ENCODE assay signal across 30 cellular contexts in the genomic region with DNA sequence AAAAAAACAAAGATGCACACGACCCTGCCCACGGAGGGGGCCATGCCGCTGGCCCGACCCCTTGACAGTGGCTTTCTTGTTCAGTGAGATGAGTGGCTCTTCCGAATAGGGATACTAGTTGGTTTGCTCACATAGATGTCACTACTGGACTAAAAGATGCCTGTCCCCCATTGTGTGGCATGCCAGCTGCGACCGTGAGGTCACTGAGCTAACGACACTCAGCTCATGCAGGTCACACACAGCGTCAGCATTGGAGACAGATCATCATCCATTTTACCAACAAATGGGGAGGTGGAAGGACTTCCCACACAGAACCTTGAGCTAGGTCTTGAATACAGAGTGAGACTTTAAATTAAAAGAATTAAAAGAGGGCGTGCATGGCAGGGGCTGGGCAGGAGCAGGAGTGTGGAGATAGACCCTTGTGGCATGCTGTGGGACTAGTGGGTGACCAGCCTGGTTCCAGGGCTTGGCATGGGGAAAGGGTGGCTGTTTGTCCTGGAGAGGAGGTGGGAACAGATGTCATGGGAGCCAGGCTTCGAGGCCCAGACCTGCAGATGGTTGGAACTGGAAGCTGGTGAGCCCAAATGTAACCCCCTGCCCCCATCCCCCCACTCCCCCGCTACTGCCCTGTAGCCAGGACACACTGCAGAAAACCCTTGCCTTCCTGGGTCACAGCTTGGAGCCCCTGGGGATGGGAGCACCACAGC. TPM values are rescaled to one million over a fixed set of nuclear protein-coding genes. Genes with fewer than 3 reads are reported as not detected.
DNase-seq lines count a peak whose midpoint lies in the region; ATAC-seq and TF ChIP-seq lines count a peak whose summit lies in the region.
"Had no signal": no experiment of that assay in that cellular context is flagged by ENCODE, and none has a peak within 500 bp of the region (broad histone marks: within the 10 kb centered on the region; RNA-seq: fewer than 3 reads in every experiment).

No MANE protein-coding gene starts in this region.

- H3K4me3 ChIP-seq in gastroesophageal sphincter (no peak overlapping the region), stomach smooth muscle (ENCODE audit: low read length in 2 of 2) (peak overlapping the region in 1 of 2 donors; percentile 3)
- H3K4me3 ChIP-seq: gastrocnemius medialis, GM23248, psoas muscle, SJCRH30 had no signal

- peak overlapping the region in 1 of 2 donors; percentile 58 for H3K9ac ChIP-seq in stomach smooth muscle (ENCODE audit: low read length in 2 of 2)
- H3K9ac ChIP-seq: GM23248 had no signal

- no peak for TF ChIP-seq CTCF in gastroesophageal sphincter (IDR thresholded peaks at IDR 0.05)

- no peaks in the 10 kb centered on the region for H3K36me3 ChIP-seq in gastroesophageal sphincter
- H3K36me3 ChIP-seq in stomach smooth muscle (ENCODE audit: control insufficient read depth in 2 of 2, insufficient read depth in 2 of 2, low read length in 2 of 2) = no peaks in the 10 kb centered on the region
- H3K36me3 ChIP-seq: gastrocnemius medialis, neutrophil, SJCRH30 had no signal

- H3K4me3 Mint-ChIP-seq in natural killer cell treated with Interleukin-12 subunit alpha and Interleukin-12 subunit beta and Interleukin-15 and Interleukin-18, amount 100 ng/mL, for 72 hours = peak overlapping the region; percentile 75
- H3K4me3 Mint-ChIP-seq: activated CD8-positive, alpha-beta T cell treated with anti-CD3 and anti-CD28 coated beads, Interleukin-2, amount 10 ng/mL, durations not matched to agents 7 days and 5 days; activated naive CD8-positive, alpha-beta T cell treated with anti-CD3 and anti-CD28 coated beads, Interleukin-2, amount 10 ng/mL, durations not matched to agents 7 days and 5 days; CD14-positive monocyte; dendritic cell treated with granulocyte-macrophage colony-stimulating factor and Interleukin-4, amounts not matched to agents 40 ng/mL and 50 ng/mL, for 4 days; IgD-negative memory B cell had no signal

- H3K27ac ChIP-seq in gastroesophageal sphincter (peak overlapping the region in 3 of 4 donors; percentile 43 to 73 (median 68)), stomach smooth muscle (ENCODE audit: low read length) (peak overlapping the region; percentile 96)
- H3K27ac ChIP-seq: gastrocnemius medialis, GM23248, neutrophil, psoas muscle, SJCRH30 had no signal

- peaks cover 0 to 42% (median 5%) of the 10 kb centered on the region in 3 donors for H3K4me1 ChIP-seq in gastroesophageal sphincter
- peaks cover 60% of the 10 kb centered on the region for H3K4me1 ChIP-seq in stomach smooth muscle (ENCODE audit: control insufficient read depth, insufficient read depth, low read length)
- H3K4me1 ChIP-seq: gastrocnemius medialis, psoas muscle had no signal

- H3K27me3 Mint-ChIP-seq in natural killer cell treated with Interleukin-12 subunit alpha and Interleukin-12 subunit beta and Interleukin-15 and Interleukin-18, amount 100 ng/mL, for 72 hours = no peaks in the 10 kb centered on the region
- H3K27me3 Mint-ChIP-seq: dendritic cell treated with granulocyte-macrophage colony-stimulating factor and Interleukin-4, amounts not matched to agents 40 ng/mL and 50 ng/mL, for 4 days had no signal

- H3K36me3 Mint-ChIP-seq in natural killer cell treated with Interleukin-12 subunit alpha and Interleukin-12 subunit beta and Interleukin-15 and Interleukin-18, amount 100 ng/mL, for 72 hours = no peaks in the 10 kb centered on the region
- H3K36me3 Mint-ChIP-seq: activated naive CD8-positive, alpha-beta T cell treated with anti-CD3 and anti-CD28 coated beads, Interleukin-2, amount 10 ng/mL, durations not matched to agents 7 days and 5 days; CD14-positive monocyte had no signal

- H3K9me3 Mint-ChIP-seq in natural killer cell treated with Interleukin-12 subunit alpha and Interleukin-12 subunit beta and Interleukin-15 and Interleukin-18, amount 100 ng/mL, for 72 hours = no peaks in the 10 kb centered on the region
- H3K9me3 Mint-ChIP-seq: activated naive CD8-positive, alpha-beta T cell treated with anti-CD3 and anti-CD28 coated beads, Interleukin-2, amount 10 ng/mL, durations not matched to agents 7 days and 5 days; dendritic cell treated with granulocyte-macrophage colony-stimulating factor and Interleukin-4, amounts not matched to agents 40 ng/mL and 50 ng/mL, for 4 days had no signal

- TF ChIP-seq POLR2A in gastroesophageal sphincter (IDR thresholded peaks at IDR 0.05) = no peak

- whole genome bisulfite sequencing in gastroesophageal sphincter (ENCODE audit: low coverage in 1 of 2), 2 donors = 58 to 90% methylated on average over 3 to 5 of the region's 12 CpGs

- DNase-seq in NCI-H82 (lab: John Stamatoyannopoulos, UW) (peak; percentile 46), NCI-H82 treated with DMSO at 0.1 percent for 48 hours (lab: John Stamatoyannopoulos, UW; ENCODE audit: unreplicated experiment) (no peak), epidermal melanocyte (ENCODE audit: insufficient read length, low spot score) (no peak), activated gamma-delta T cell (lab: John Stamatoyannopoulos, UW) (no peak), NCI-H2081 treated with DMSO at 0.1 percent for 48 hours (lab: John Stamatoyannopoulos, UW) (no peak)
- DNase-seq in natural killer cell treated with Interleukin-12 subunit alpha and Interleukin-12 subunit beta and Interleukin-15 and Interleukin-18, amount 100 ng/mL, for 72 hours (ENCODE audit: low spot score) = no peak
- DNase-seq: 8988T; activated CD4-positive, alpha-beta T cell treated with anti-CD3 and anti-CD28 coated beads for 4 hours; activated CD8-positive, alpha-beta T cell treated with anti-CD3 and anti-CD28 coated beads, Interleukin-2, amount 10 ng/mL, durations not matched to agents 7 days and 5 days; activated naive CD8-positive, alpha-beta T cell treated with anti-CD3 and anti-CD28 coated beads, Interleukin-2, amount 10 ng/mL, durations not matched to agents 7 days and 5 days; caudate nucleus; gastrocnemius medialis; GM23248; hippocampal formation; MV-4-11; NCI-H1436; NCI-H446; RPMI8226; SJCRH30; stimulated activated naive CD4-positive, alpha-beta T cell; SW 1271 had no signal

- peak overlapping the region; percentile 35 to 72 for H3K27ac Mint-ChIP-seq in natural killer cell treated with Interleukin-12 subunit alpha and Interleukin-12 subunit beta and Interleukin-15 and Interleukin-18, amount 100 ng/mL, for 72 hours
- H3K27ac Mint-ChIP-seq: activated CD8-positive, alpha-beta T cell treated with anti-CD3 and anti-CD28 coated beads, Interleukin-2, amount 10 ng/mL, durations not matched to agents 7 days and 5 days; activated naive CD8-positive, alpha-beta T cell treated with anti-CD3 and anti-CD28 coated beads, Interleukin-2, amount 10 ng/mL, durations not matched to agents 7 days and 5 days; dendritic cell treated with granulocyte-macrophage colony-stimulating factor and Interleukin-4, amounts not matched to agents 40 ng/mL and 50 ng/mL, for 4 days; IgD-negative memory B cell had no signal

- TF ChIP-seq EP300 in gastroesophageal sphincter (IDR thresholded peaks at IDR 0.05) = no peak

- ATAC-seq in gastroesophageal sphincter = no peak
- ATAC-seq in natural killer cell treated with Interleukin-12 subunit alpha and Interleukin-12 subunit beta and Interleukin-15 and Interleukin-18, amount 100 ng/mL, for 72 hours = no peak
- ATAC-seq: activated CD8-positive, alpha-beta T cell treated with anti-CD3 and anti-CD28 coated beads, Interleukin-2, amount 10 ng/mL, durations not matched to agents 7 days and 5 days; gastrocnemius medialis; psoas muscle had no signal

- H3K27me3 ChIP-seq in gastroesophageal sphincter (no peaks in the 10 kb centered on the region), stomach smooth muscle (ENCODE audit: control insufficient read depth in 1 of 2, insufficient read depth in 2 of 2, low read length in 2 of 2) (no peaks in the 10 kb centered on the region)
- H3K27me3 ChIP-seq: gastrocnemius medialis, neutrophil, SJCRH30 had no signal

- H3K9me3 ChIP-seq in gastroesophageal sphincter (no peaks in the 10 kb centered on the region), stomach smooth muscle (ENCODE audit: control insufficient read depth in 2 of 2, low read length in 2 of 2) (no peaks in the 10 kb centered on the region)
- H3K9me3 ChIP-seq: gastrocnemius medialis, neutrophil, psoas muscle, SJCRH30 had no signal

- peaks cover 48 to 50% of the 10 kb centered on the region in 2 donors for H3K4me1 Mint-ChIP-seq in natural killer cell treated with Interleukin-12 subunit alpha and Interleukin-12 subunit beta and Interleukin-15 and Interleukin-18, amount 100 ng/mL, for 72 hours (ENCODE audit: low read depth in 2 of 2)
- H3K4me1 Mint-ChIP-seq: activated naive CD8-positive, alpha-beta T cell treated with anti-CD3 and anti-CD28 coated beads, Interleukin-2, amount 10 ng/mL, durations not matched to agents 7 days and 5 days; IgD-negative memory B cell had no signal

RNA-seq across cellular contexts. Expression of a gene that starts 12.4 kb away (rescaled TPM):
- 1 to 10 TPM in 1 of 4 donors, under 1 TPM in 2, not detected in 1; 0.54 to 1.6 (median 0.62) TPM for total RNA-seq in gastroesophageal sphincter
- total RNA-seq in natural killer cell treated with Interleukin-12 subunit alpha and Interleukin-12 subunit beta and Interleukin-15 and Interleukin-18, amount 100 ng/mL, for 72 hours = 1 to 10 TPM in 1 of 2 donors, under 1 TPM in 1; 0.29 to 1.1 TPM
- total RNA-seq: activated CD8-positive, alpha-beta T cell treated with anti-CD3 and anti-CD28 coated beads, Interleukin-2, amount 10 ng/mL, durations not matched to agents 7 days and 5 days; activated naive CD8-positive, alpha-beta T cell treated with anti-CD3 and anti-CD28 coated beads, Interleukin-2, amount 10 ng/mL, durations not matched to agents 7 days and 5 days; GM23248; skeletal muscle tissue; temporal lobe had no signal
